In genomic region chr19:1636325-1637236, GRCh38 we compare ENCODE assay signal across 34 cellular contexts.
"Had no signal": no experiment of that assay in that cellular context is flagged by ENCODE, and none has a peak within 500 bp of the region (broad histone marks: within the 10 kb centered on the region; RNA-seq: fewer than 3 reads in every experiment).

No MANE protein-coding gene starts in this region.

- H3K27ac Mint-ChIP-seq: activated CD4-positive, alpha-beta memory T cell treated with anti-CD3 and anti-CD28 coated beads for 36 hours; activated CD4-positive, alpha-beta T cell treated with anti-CD3 and anti-CD28 coated beads for 36 hours; activated CD4-positive, alpha-beta T cell treated with anti-CD3 and anti-CD28 coated beads, Interleukin-2, amount 10 ng/mL, durations not matched to agents 24 days and 14 days; activated CD8-positive, alpha-beta memory T cell treated with anti-CD3 and anti-CD28 coated beads, Interleukin-2, amount 10 ng/mL, durations not matched to agents 7 days and 5 days; activated CD8-positive, alpha-beta T cell treated with anti-CD3 and anti-CD28 coated beads, Interleukin-2, amount 10 ng/mL, durations not matched to agents 7 days and 5 days; activated naive CD4-positive, alpha-beta T cell treated with anti-CD3 and anti-CD28 coated beads, Interleukin-2, amount 10 ng/mL, durations not matched to agents 7 days and 5 days; activated naive CD8-positive, alpha-beta T cell treated with anti-CD3 and anti-CD28 coated beads, Interleukin-2, amount 10 ng/mL, durations not matched to agents 7 days and 5 days; activated T-helper 1 cell treated with anti-CD3 and anti-CD28 coated beads, Interleukin-12 subunit alpha, Interleukin-12 subunit beta, Interleukin-2, Interleukin-4 antibody, amounts not matched to agents 30 ng/mL and 10 ng/mL and 1 ng/mL, durations not matched to agents 14 hours and 24 hours and 36 hours had no signal

- H3K36me3 ChIP-seq: breast epithelium, colonic mucosa had no signal

- H3K27ac ChIP-seq: ascending aorta, breast epithelium, cardiac muscle cell, colonic mucosa, epithelial cell of prostate, esophagus squamous epithelium, gastroesophageal sphincter, heart right ventricle, WERI-Rb-1 had no signal

- H3K9me3 ChIP-seq: ascending aorta, breast epithelium, colonic mucosa, esophagus squamous epithelium, gastroesophageal sphincter had no signal

- H3K27me3 Mint-ChIP-seq: activated CD4-positive, alpha-beta memory T cell treated with anti-CD3 and anti-CD28 coated beads for 36 hours; activated CD4-positive, alpha-beta T cell treated with anti-CD3 and anti-CD28 coated beads for 36 hours; activated CD4-positive, alpha-beta T cell treated with anti-CD3 and anti-CD28 coated beads, Interleukin-2, amount 10 ng/mL, durations not matched to agents 24 days and 14 days; activated CD8-positive, alpha-beta memory T cell treated with anti-CD3 and anti-CD28 coated beads, Interleukin-2, amount 10 ng/mL, durations not matched to agents 7 days and 5 days; activated naive CD4-positive, alpha-beta T cell treated with anti-CD3 and anti-CD28 coated beads, Interleukin-2, amount 10 ng/mL, durations not matched to agents 7 days and 5 days; activated naive CD8-positive, alpha-beta T cell treated with anti-CD3 and anti-CD28 coated beads, Interleukin-2, amount 10 ng/mL, durations not matched to agents 7 days and 5 days; brain had no signal

- H3K27me3 ChIP-seq: ascending aorta, breast epithelium, cardiac muscle cell, colonic mucosa, esophagus squamous epithelium, gastroesophageal sphincter, heart right ventricle had no signal

- H3K4me3 ChIP-seq: ascending aorta, breast epithelium, cardiac muscle cell, colonic mucosa, esophagus squamous epithelium, gastroesophageal sphincter, heart right ventricle had no signal

- H3K4me1 ChIP-seq: ascending aorta, breast epithelium, esophagus squamous epithelium, gastroesophageal sphincter had no signal

- ATAC-seq: activated CD4-positive, alpha-beta T cell treated with anti-CD3 and anti-CD28 coated beads for 36 hours; activated CD8-positive, alpha-beta memory T cell treated with anti-CD3 and anti-CD28 coated beads, Interleukin-2, amount 10 ng/mL, durations not matched to agents 7 days and 5 days; activated CD8-positive, alpha-beta T cell treated with anti-CD3 and anti-CD28 coated beads, Interleukin-2, amount 10 ng/mL, durations not matched to agents 7 days and 5 days; activated naive CD4-positive, alpha-beta T cell treated with anti-CD3 and anti-CD28 coated beads, Interleukin-2, amount 50 U/mL, for 72 hours; gastroesophageal sphincter; heart right ventricle had no signal

- H3K9me3 Mint-ChIP-seq: activated CD4-positive, alpha-beta memory T cell treated with anti-CD3 and anti-CD28 coated beads for 36 hours; activated CD4-positive, alpha-beta T cell treated with anti-CD3 and anti-CD28 coated beads, Interleukin-2, amount 10 ng/mL, durations not matched to agents 24 days and 14 days; activated naive CD4-positive, alpha-beta T cell treated with anti-CD3 and anti-CD28 coated beads, Interleukin-2, amount 10 ng/mL, durations not matched to agents 7 days and 5 days; activated naive CD4-positive, alpha-beta T cell treated with anti-CD3 and anti-CD28 coated beads, Interleukin-2, amount 50 U/mL, for 72 hours; activated naive CD8-positive, alpha-beta T cell treated with anti-CD3 and anti-CD28 coated beads, Interleukin-2, amount 10 ng/mL, durations not matched to agents 7 days and 5 days; activated T-helper 1 cell treated with anti-CD3 and anti-CD28 coated beads, Interleukin-12 subunit alpha, Interleukin-12 subunit beta, Interleukin-2, Interleukin-4 antibody, amounts not matched to agents 30 ng/mL and 10 ng/mL and 1 ng/mL, durations not matched to agents 14 hours and 24 hours and 36 hours had no signal

- H3K4me3 Mint-ChIP-seq: activated CD4-positive, alpha-beta memory T cell treated with anti-CD3 and anti-CD28 coated beads for 36 hours; activated CD4-positive, alpha-beta T cell treated with anti-CD3 and anti-CD28 coated beads for 36 hours; activated CD4-positive, alpha-beta T cell treated with anti-CD3 and anti-CD28 coated beads, Interleukin-2, amount 10 ng/mL, durations not matched to agents 24 days and 14 days; activated CD8-positive, alpha-beta memory T cell treated with anti-CD3 and anti-CD28 coated beads, Interleukin-2, amount 10 ng/mL, durations not matched to agents 7 days and 5 days; activated CD8-positive, alpha-beta T cell treated with anti-CD3 and anti-CD28 coated beads, Interleukin-2, amount 10 ng/mL, durations not matched to agents 7 days and 5 days; activated naive CD4-positive, alpha-beta T cell treated with anti-CD3 and anti-CD28 coated beads, Interleukin-2, amount 10 ng/mL, durations not matched to agents 7 days and 5 days; activated naive CD8-positive, alpha-beta T cell treated with anti-CD3 and anti-CD28 coated beads, Interleukin-2, amount 10 ng/mL, durations not matched to agents 7 days and 5 days; activated T-helper 1 cell treated with anti-CD3 and anti-CD28 coated beads, Interleukin-12 subunit alpha, Interleukin-12 subunit beta, Interleukin-2, Interleukin-4 antibody, amounts not matched to agents 30 ng/mL and 10 ng/mL and 1 ng/mL, durations not matched to agents 14 hours and 24 hours and 36 hours; brain had no signal

- FAIRE-seq: endometrium, endothelial cell of umbilical vein had no signal

- DNase-seq: activated CD4-positive, alpha-beta memory T cell treated with anti-CD3 and anti-CD28 coated beads for 36 hours; activated CD4-positive, alpha-beta T cell treated with anti-CD3 and anti-CD28 coated beads for 36 hours; activated CD4-positive, alpha-beta T cell treated with anti-CD3 and anti-CD28 coated beads, Interleukin-2, amount 10 ng/mL, durations not matched to agents 24 days and 14 days; activated CD4-positive, CD25-positive, alpha-beta regulatory T cell; activated CD4-positive, CD25-positive, alpha-beta regulatory T cell treated with anti-CD3 and anti-CD28 coated beads, Interleukin-2, amount 50 U/mL, for 72 hours; activated CD8-positive, alpha-beta memory T cell treated with anti-CD3 and anti-CD28 coated beads, Interleukin-2, amount 10 ng/mL, durations not matched to agents 7 days and 5 days; activated CD8-positive, alpha-beta memory T cell treated with anti-CD3 and anti-CD28 coated beads, Interleukin-2, amount 50 U/mL, for 4 hours; activated CD8-positive, alpha-beta T cell treated with anti-CD3 and anti-CD28 coated beads, Interleukin-2, amount 10 ng/mL, durations not matched to agents 7 days and 5 days; activated gamma-delta T cell; activated naive CD4-positive, alpha-beta T cell; activated naive CD4-positive, alpha-beta T cell treated with anti-CD3 and anti-CD28 coated beads, Interleukin-2, amount 10 ng/mL, durations not matched to agents 7 days and 5 days; activated naive CD8-positive, alpha-beta T cell treated with anti-CD3 and anti-CD28 coated beads, Interleukin-2, amount 10 ng/mL, durations not matched to agents 7 days and 5 days; activated T-cell treated with anti-CD3 and anti-CD28 coated beads, Interleukin-2, amount 50 U/mL, for 1 hour; activated T-cell treated with anti-CD3 and anti-CD28 coated beads, Interleukin-2, amount 50 U/mL, for 48 hours; central memory CD4-positive, alpha-beta T cell; cerebellar nuclear complex; colonic mucosa; effector CD8-positive, alpha-beta T cell; esophagus squamous epithelium; foreskin melanocyte; heart right ventricle; T-helper 1 cell; T1000; WERI-Rb-1 had no signal

- H3K4me1 Mint-ChIP-seq: activated CD4-positive, alpha-beta T cell treated with anti-CD3 and anti-CD28 coated beads, Interleukin-2, amount 10 ng/mL, durations not matched to agents 24 days and 14 days; activated CD8-positive, alpha-beta memory T cell treated with anti-CD3 and anti-CD28 coated beads, Interleukin-2, amount 10 ng/mL, durations not matched to agents 7 days and 5 days had no signal
